10 cellular contexts compared by ENCODE assay signal in the genomic region with DNA sequence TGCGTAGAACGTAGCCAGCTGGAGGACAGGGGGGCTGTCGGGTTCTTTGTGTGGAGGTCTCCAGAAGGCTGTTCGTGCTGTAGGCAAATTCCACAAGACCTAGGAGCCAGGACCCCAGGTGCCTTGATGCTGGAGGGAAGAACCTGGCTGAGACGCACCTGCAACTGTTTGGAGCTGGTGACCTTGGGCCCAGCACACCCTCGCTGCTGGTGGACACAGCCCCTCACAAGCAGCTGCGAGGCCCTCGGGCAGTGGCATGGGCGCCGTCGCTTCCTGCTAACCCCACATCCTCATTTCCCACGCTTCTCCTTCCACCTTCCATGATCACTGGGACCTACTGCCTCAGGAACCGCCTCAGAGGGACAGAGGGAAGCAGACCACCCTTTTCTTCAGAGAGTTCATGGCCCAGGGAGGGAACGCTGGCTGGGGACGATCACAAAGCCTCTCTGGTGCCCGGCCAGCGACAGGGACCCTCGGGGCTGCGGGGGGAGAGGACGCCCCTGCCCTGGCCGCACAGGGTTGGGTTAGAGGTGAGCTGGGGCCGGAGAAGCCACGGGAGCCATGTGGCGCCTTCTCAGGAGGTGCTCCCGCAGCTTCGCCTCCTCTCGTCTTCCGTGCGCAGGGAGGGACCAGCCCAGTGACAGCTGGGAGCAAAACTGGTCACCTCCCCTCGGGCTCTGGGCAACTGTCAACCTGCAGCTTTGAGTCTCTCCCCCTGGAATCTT. TPM values are rescaled to one million over a fixed set of nuclear protein-coding genes. Genes with fewer than 3 reads are reported as not detected.
DNase-seq lines count a peak whose midpoint lies in the region; ATAC-seq and TF ChIP-seq lines count a peak whose summit lies in the region.
"Had no signal": no experiment of that assay in that cellular context is flagged by ENCODE, and none has a peak within 500 bp of the region (broad histone marks: within the 10 kb centered on the region; RNA-seq: fewer than 3 reads in every experiment).

No MANE protein-coding gene starts in this region.

- POLR2A ChIA-PET in CD8-positive, alpha-beta memory T cell (lab: Charles Lee), result interaction anchor here (1.0 to 2.3 kb wide), 5 partner anchors 12 to 184 kb away, joined by 3 to 10 read pairs (median 4); no protein-coding TSS in a partner anchor

- CTCF ChIA-PET in CD8-positive, alpha-beta memory T cell (lab: Charles Lee), result interaction anchor here (1.0 to 2.0 kb wide), 6 partner anchors 15 to 483 kb away, joined by 3 to 9 read pairs (median 4); a partner anchor contains a TSS

- H3K27me3 Mint-ChIP-seq in CD8-positive, alpha-beta memory T cell, result peaks cover 5 to 22% of the 10 kb centered on the region in 2 donors

- no peaks in the 10 kb centered on the region for H3K36me3 Mint-ChIP-seq in CD8-positive, alpha-beta memory T cell

- H3K4me1 Mint-ChIP-seq in CD8-positive, alpha-beta memory T cell, result peaks cover 18 to 29% (median 20%) of the 10 kb centered on the region in 3 donors

- H3K4me3 Mint-ChIP-seq in CD8-positive, alpha-beta memory T cell, result peak overlapping the region; percentile 60 to 94 (median 86)

- TF ChIP-seq CTCF in body of pancreas (IDR thresholded peaks at IDR 0.05), result no peak
- no peak for TF ChIP-seq CTCF in psoas muscle (IDR thresholded peaks at IDR 0.05)

- ATAC-seq in HG03025 (IDR thresholded peaks at IDR 0.05; ENCODE audit: low FRiP score, unreplicated experiment) (peak; percentile 18), body of pancreas (peak; percentile 18), psoas muscle (no peak), GM18502 (IDR thresholded peaks at IDR 0.05; ENCODE audit: poor library complexity, unreplicated experiment) (no peak)
- ATAC-seq: Panc1 had no signal

- H3K36me3 ChIP-seq in CD8-positive, alpha-beta memory T cell (ENCODE audit: insufficient read depth, low read length), result no peaks in the 10 kb centered on the region
- H3K36me3 ChIP-seq in body of pancreas (replicated peaks in 1 of 2; ENCODE audit: insufficient read depth in 1 of 2, low read depth in 2 of 2) (no peaks in the 10 kb centered on the region), psoas muscle (ENCODE audit: insufficient read depth in 1 of 2, low read depth in 1 of 2) (no peaks in the 10 kb centered on the region)

- no peaks in the 10 kb centered on the region for H3K9me3 ChIP-seq in CD8-positive, alpha-beta memory T cell (ENCODE audit: low read length)
- no peaks in the 10 kb centered on the region for H3K9me3 ChIP-seq in body of pancreas
- H3K9me3 ChIP-seq in psoas muscle, result no peaks in the 10 kb centered on the region

- peak overlapping the region; percentile 75 for H3K4me3 ChIP-seq in CD8-positive, alpha-beta memory T cell (ENCODE audit: low read length)
- H3K4me3 ChIP-seq in body of pancreas (peak overlapping the region; percentile 4 to 5), psoas muscle (peak overlapping the region; percentile 15)

- TF ChIP-seq POLR2A in body of pancreas (IDR thresholded peaks at IDR 0.05), result peak; percentile 2 to 16 (median 4)

- H3K27ac Mint-ChIP-seq in CD8-positive, alpha-beta memory T cell, result peak overlapping the region; percentile 67 to 89 (median 75)

- H3K27me3 ChIP-seq in CD8-positive, alpha-beta memory T cell (ENCODE audit: insufficient read depth, low read length, poor library complexity, severe bottlenecking), result peaks cover 8% of the 10 kb centered on the region
- no peaks in the 10 kb centered on the region for H3K27me3 ChIP-seq in body of pancreas
- H3K27me3 ChIP-seq in psoas muscle (ENCODE audit: insufficient read depth in 3 of 3, low read length in 2 of 3), result no peaks in the 10 kb centered on the region

- peaks cover 23% of the 10 kb centered on the region for H3K4me1 ChIP-seq in CD8-positive, alpha-beta memory T cell (ENCODE audit: insufficient read depth, low read length)
- peaks cover 68% of the 10 kb centered on the region for H3K4me1 ChIP-seq in body of pancreas
- H3K4me1 ChIP-seq in psoas muscle, result peaks cover 25% of the 10 kb centered on the region

- intact Hi-C loops in body of pancreas (cut with DNase I), result no loop called here
- intact Hi-C loops in psoas muscle (cut with DNase I), result loop anchor here in 1 of 2 donors (10.0 kb wide), 1 partner anchor 108 kb away; no protein-coding TSS in a partner anchor

- no peaks in the 10 kb centered on the region for H3K9me3 Mint-ChIP-seq in CD8-positive, alpha-beta memory T cell

- DNase-seq in CD8-positive, alpha-beta memory T cell, result no peak
- peak in 1 of 4 donors; percentile 67 for DNase-seq in body of pancreas
- peak in 1 of 2 donors; percentile 34 for DNase-seq in psoas muscle
- DNase-seq in NCI-H2227 treated with DMSO at 0.1 percent for 48 hours (lab: John Stamatoyannopoulos, UW), result no peak
- DNase-seq in NCI-H748 (lab: John Stamatoyannopoulos, UW; ENCODE audit: unreplicated experiment), result no peak
- DNase-seq: midbrain, NCI-H446 had no signal

- 47 to 51% methylated on average over 15 to 30 of the region's 30 CpGs for WGBS in body of pancreas, 2 donors
- WGBS in psoas muscle, 3 donors, result 89 to 91% (median 90%) methylated on average over 30 of the region's 30 CpGs

- no peak overlapping the region for H3K27ac ChIP-seq in CD8-positive, alpha-beta memory T cell (ENCODE audit: low read depth, low read length)
- H3K27ac ChIP-seq in body of pancreas (peak overlapping the region; percentile 40 to 92 (median 81)), psoas muscle (no peak overlapping the region)

RNA-seq across cellular contexts. Expression of a gene that starts 18.4 kb away (rescaled TPM):
- under 1 TPM; 0.79 to 0.86 TPM for total RNA-seq in CD8-positive, alpha-beta memory T cell
- 0.49 TPM for polyA plus RNA-seq in CD8-positive, alpha-beta memory T cell
- total RNA-seq in body of pancreas (10 to 100 TPM in 1 of 2 donors, 1 to 10 TPM in 1; 6.0 to 13.2 TPM), psoas muscle (1 to 10 TPM; 2.9 to 5.3 (median 4.6) TPM)
- polyA plus RNA-seq in psoas muscle, result 1 to 10 TPM; 1.5 to 1.8 (median 1.6) TPM

RNA-seq across cellular contexts. Expression of a gene that starts 34.1 kb away (rescaled TPM):
- total RNA-seq in CD8-positive, alpha-beta memory T cell, result 10 to 100 TPM; 19.1 to 20.9 TPM
- polyA plus RNA-seq in CD8-positive, alpha-beta memory T cell, result 29.8 TPM
- total RNA-seq in body of pancreas, result 10 to 100 TPM; 15.6 to 29.0 TPM
- total RNA-seq in psoas muscle, result 10 to 100 TPM; 17.2 to 24.2 (median 23.7) TPM
- 10 to 100 TPM in 1 of 3 donors, 1 to 10 TPM in 2; 9.2 to 19.4 (median 9.4) TPM for polyA plus RNA-seq in psoas muscle

Comparison
In these comparisons a context has a peak if more than half of its experiments do, and no peak if none do; other contexts are left out.
1. H3K27ac ChIP-seq: peak in body of pancreas (4 of 4); none in CD8-positive, alpha-beta memory T cell (single experiment) and psoas muscle (single experiment).
2. H3K4me3 ChIP-seq: peak in every context shown above with its lines; median percentile 75 in CD8-positive, alpha-beta memory T cell; 15 in psoas muscle; 4 in body of pancreas.
3. ATAC-seq: peak in HG03025 (single experiment) and body of pancreas (single experiment); none in psoas muscle (0 of 4) and GM18502 (single experiment).